Comparison of ENCODE assay signal across 16 cellular contexts in genomic region chr16:86048221-86048620, GRCh38.
DNase-seq lines count a peak whose midpoint lies in the region; ATAC-seq and TF ChIP-seq lines count a peak whose summit lies in the region.
"Had no signal": no experiment of that assay in that cellular context is flagged by ENCODE, and none has a peak within 500 bp of the region (broad histone marks: within the 10 kb centered on the region; RNA-seq: fewer than 3 reads in every experiment).

No MANE protein-coding gene starts in this region.

- H3K27me3 ChIP-seq in mesendoderm (ENCODE audit: insufficient read depth, low read length, poor library complexity) = no peaks in the 10 kb centered on the region

- no peak overlapping the region for H3K18ac ChIP-seq in mesendoderm (ENCODE audit: low read length)

- POLR2A ChIA-PET in WTC11 (lab: Charles Lee) = no interaction called here

- CTCF ChIA-PET in WTC11 (lab: Charles Lee) = interaction anchor here (0.6 to 2.7 kb wide), 26 partner anchors 9 to 480 kb away, joined by 3 to 22 read pairs (median 4); no protein-coding TSS in a partner anchor

- no peak overlapping the region for H3K56ac ChIP-seq in mesendoderm (ENCODE audit: low read length)

- no peaks in the 10 kb centered on the region; the same call in 1 of the 2 replicates for H3K27me3 Mint-ChIP-seq in WTC11 (ENCODE audit: low read depth)
- H3K27me3 Mint-ChIP-seq in stimulated activated naive B cell treated with anti-CD40 and anti-IgM and Interleukin-4, amounts not matched to agents 10 μg/mL and 1 μg/mL and 100 μg/mL, for 72 hours = peaks cover 67 to 86% of the 10 kb centered on the region in 2 donors

- H3K4me1 Mint-ChIP-seq in WTC11 = peaks cover 12% of the 10 kb centered on the region
- peaks cover 7 to 11% of the 10 kb centered on the region in 2 donors for H3K4me1 Mint-ChIP-seq in stimulated activated naive B cell treated with anti-CD40 and anti-IgM and Interleukin-4, amounts not matched to agents 10 μg/mL and 1 μg/mL and 100 μg/mL, for 72 hours

- no peak overlapping the region for H2BK5ac ChIP-seq in mesendoderm (ENCODE audit: low read length)

- H3K36me3 Mint-ChIP-seq in WTC11 = no peaks in the 10 kb centered on the region
- H3K36me3 Mint-ChIP-seq in stimulated activated naive B cell treated with anti-CD40 and anti-IgM and Interleukin-4, amounts not matched to agents 10 μg/mL and 1 μg/mL and 100 μg/mL, for 72 hours = no peaks in the 10 kb centered on the region
- H3K36me3 Mint-ChIP-seq: CD8-positive, alpha-beta T cell had no signal

- peak; percentile 27 for DNase-seq in CMK (ENCODE audit: low read depth)
- DNase-seq in WTC11 (ENCODE audit: low spot score) = no peak
- peak; percentile 51 for DNase-seq in mesendoderm
- no peak for DNase-seq in stimulated activated naive B cell treated with anti-CD40 and anti-IgM and Interleukin-4, amounts not matched to agents 10 μg/mL and 1 μg/mL and 100 μg/mL, for 72 hours
- DNase-seq in NCI-H524 treated with DMSO at 0.1 percent for 48 hours (lab: John Stamatoyannopoulos, UW) = no peak
- DNase-seq in activated CD4-positive, alpha-beta T cell treated with anti-CD3 and anti-CD28 coated beads, Interleukin-2, amount 50 U/mL, for 4 hours = no peak
- DNase-seq: CD8-positive, alpha-beta T cell; DND-41; GDM1; NCI-H187; NCI-H345; NCI-H69; RPMI8226 had no signal

- no peak overlapping the region for H3K4me3 ChIP-seq in mesendoderm (ENCODE audit: low read length)
- H3K4me3 ChIP-seq: GM12878, SJSA1 had no signal

- H4K5ac ChIP-seq in mesendoderm (ENCODE audit: low read length) = no peak overlapping the region

- H3K27ac ChIP-seq in mesendoderm (ENCODE audit: low read depth, low read length) = no peak overlapping the region
- H3K27ac ChIP-seq: SJSA1 had no signal

- no peaks in the 10 kb centered on the region for H3K79me1 ChIP-seq in mesendoderm (ENCODE audit: low read length)

- no peak overlapping the region for H2BK120ac ChIP-seq in mesendoderm (ENCODE audit: low read depth, low read length)

- H3K4ac ChIP-seq in mesendoderm (ENCODE audit: low read depth, low read length) = no peak overlapping the region

- no peaks in the 10 kb centered on the region for H3K36me3 ChIP-seq in mesendoderm (ENCODE audit: control insufficient read depth, insufficient read depth, low read length)
- H3K36me3 ChIP-seq: SJSA1 had no signal

- no peaks in the 10 kb centered on the region for H3K9me3 Mint-ChIP-seq in WTC11
- no peaks in the 10 kb centered on the region for H3K9me3 Mint-ChIP-seq in stimulated activated naive B cell treated with anti-CD40 and anti-IgM and Interleukin-4, amounts not matched to agents 10 μg/mL and 1 μg/mL and 100 μg/mL, for 72 hours
- H3K9me3 Mint-ChIP-seq: CD8-positive, alpha-beta T cell had no signal

- WGBS in mesendoderm (ENCODE audit: extremely low coverage, insufficient coverage, low lambda C conversion rate) = no CpG with 5 or more reads among the region's 11 CpGs

- no peaks in the 10 kb centered on the region for H3K79me2 ChIP-seq in mesendoderm (ENCODE audit: control insufficient read depth, insufficient read depth, low read length)

- H3K9ac ChIP-seq in mesendoderm (ENCODE audit: low read length) = no peak overlapping the region

- H2AK5ac ChIP-seq in mesendoderm (ENCODE audit: low read length) = no peak overlapping the region

- no peak overlapping the region for H3K23ac ChIP-seq in mesendoderm (ENCODE audit: low read length)

- H3K4me2 ChIP-seq in mesendoderm (ENCODE audit: low read length) = no peak overlapping the region

- H3K4me1 ChIP-seq in mesendoderm (ENCODE audit: control insufficient read depth, low read depth, low read length) = peaks cover 9% of the 10 kb centered on the region

- TF ChIP-seq CTCF in WTC11 (IDR thresholded peaks at IDR 0.05) = no peak

- H4K8ac ChIP-seq in mesendoderm (ENCODE audit: low read depth, low read length) = no peak overlapping the region

- no peak overlapping the region for H3K27ac Mint-ChIP-seq in WTC11
- peak overlapping the region; percentile 65 for H3K27ac Mint-ChIP-seq in stimulated activated naive B cell treated with anti-CD40 and anti-IgM and Interleukin-4, amounts not matched to agents 10 μg/mL and 1 μg/mL and 100 μg/mL, for 72 hours
- H3K27ac Mint-ChIP-seq: CD8-positive, alpha-beta T cell had no signal

- no peak for ATAC-seq in WTC11
- ATAC-seq in stimulated activated naive B cell treated with anti-CD40 and anti-IgM and Interleukin-4, amounts not matched to agents 10 μg/mL and 1 μg/mL and 100 μg/mL, for 72 hours (replicated peaks) = no peak
- ATAC-seq in HG03135 (IDR thresholded peaks at IDR 0.05; ENCODE audit: unreplicated experiment) = no peak
- ATAC-seq: CD8-positive, alpha-beta T cell; GM12878 had no signal

- H2BK15ac ChIP-seq in mesendoderm (replicated peaks; ENCODE audit: low read depth) = no peak overlapping the region

- H3K4me3 Mint-ChIP-seq in WTC11 = peak overlapping the region; percentile 43
- H3K4me3 Mint-ChIP-seq in stimulated activated naive B cell treated with anti-CD40 and anti-IgM and Interleukin-4, amounts not matched to agents 10 μg/mL and 1 μg/mL and 100 μg/mL, for 72 hours = no peak overlapping the region
- H3K4me3 Mint-ChIP-seq: CD8-positive, alpha-beta T cell had no signal

TF ChIP-seq in WTC11, 78 proteins besides CTCF, POLR2A, EP300 and RAD21 (continues in another document):
- TF ChIP-seq SMAD3 (CRISPR knock-in tag; IDR thresholded peaks at IDR 0.05; ENCODE audit: borderline replicate concordance) (no peak), ATF6 (CRISPR knock-in tag; IDR thresholded peaks at IDR 0.05) (no peak), ZSCAN18 (CRISPR knock-in tag; IDR thresholded peaks at IDR 0.05) (no peak), ESRRA (CRISPR knock-in tag; IDR thresholded peaks at IDR 0.05; ENCODE audit: borderline replicate concordance) (no peak), ZNF512 (CRISPR knock-in tag; IDR thresholded peaks at IDR 0.05; ENCODE audit: borderline replicate concordance) (no peak)

Comparison
In these comparisons a context has a peak if more than half of its experiments do, and no peak if none do; other contexts are left out.
1. DNase-seq: peak in CMK (single experiment) and mesendoderm (single experiment); none in WTC11 (single experiment), stimulated activated naive B cell treated with anti-CD40 and anti-IgM and Interleukin-4, amounts not matched to agents 10 μg/mL and 1 μg/mL and 100 μg/mL, for 72 hours (single experiment), NCI-H524 treated with DMSO at 0.1 percent for 48 hours (single experiment) and activated CD4-positive, alpha-beta T cell treated with anti-CD3 and anti-CD28 coated beads, Interleukin-2, amount 50 U/mL, for 4 hours (0 of 2).